In the genomic region with DNA sequence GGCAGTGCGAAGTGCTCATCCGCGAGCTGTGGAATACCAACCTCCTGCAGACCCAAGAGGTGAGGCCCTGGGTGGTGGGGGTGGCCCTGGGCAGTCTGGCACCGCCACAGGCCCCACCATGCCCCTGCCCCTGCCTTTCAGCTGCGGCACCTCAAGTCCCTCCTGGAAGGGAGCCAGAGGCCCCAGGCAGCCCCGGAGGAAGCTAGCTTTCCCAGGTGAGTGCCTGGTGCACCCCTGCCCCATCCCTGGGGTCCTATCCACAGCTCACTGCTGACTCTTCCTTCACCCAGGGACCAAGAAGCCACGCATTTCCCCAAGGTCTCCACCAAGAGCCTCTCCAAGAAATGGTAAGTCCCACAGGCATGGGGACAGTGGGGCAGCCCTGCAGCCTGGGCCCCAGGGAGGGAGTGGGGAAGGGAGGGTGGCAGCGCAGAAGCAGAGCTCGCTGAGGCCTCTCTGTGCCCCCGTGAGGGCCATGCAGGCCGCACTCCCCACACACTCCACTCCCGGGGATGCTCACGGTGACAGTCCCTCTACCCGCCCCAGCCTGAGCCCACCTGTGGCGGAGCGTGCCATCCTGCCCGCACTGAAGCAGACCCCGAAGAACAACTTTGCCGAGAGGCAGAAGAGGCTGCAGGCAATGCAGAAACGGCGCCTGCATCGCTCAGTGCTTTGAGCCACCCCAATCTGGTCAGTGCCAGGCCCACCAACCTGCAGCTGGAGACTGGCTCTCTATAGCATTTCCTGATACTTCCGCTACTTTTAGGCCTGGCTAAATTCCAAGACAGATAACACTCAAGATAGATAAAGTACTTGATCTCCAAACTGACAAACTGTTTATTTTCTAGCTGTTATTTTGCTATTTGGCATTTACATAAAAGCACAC, we compare ENCODE assay signal across 6 cellular contexts. TPM values are rescaled to one million over a fixed set of nuclear protein-coding genes. Genes with fewer than 3 reads are reported as not detected.
"Had no signal": no experiment of that assay in that cellular context is flagged by ENCODE, and none has a peak within 500 bp of the region (broad histone marks: within the 10 kb centered on the region; RNA-seq: fewer than 3 reads in every experiment).

No MANE protein-coding gene starts in this region.

RNA-seq across cellular contexts. Expression of gene TUBA3D, which starts 57.0 kb away (rescaled TPM):
- total RNA-seq: body of pancreas, gastroesophageal sphincter, lower lobe of right lung, mucosa of gallbladder, temporal lobe, transverse colon had no signal
